ENCODE assay signal across 11 cellular contexts in the genomic region with DNA sequence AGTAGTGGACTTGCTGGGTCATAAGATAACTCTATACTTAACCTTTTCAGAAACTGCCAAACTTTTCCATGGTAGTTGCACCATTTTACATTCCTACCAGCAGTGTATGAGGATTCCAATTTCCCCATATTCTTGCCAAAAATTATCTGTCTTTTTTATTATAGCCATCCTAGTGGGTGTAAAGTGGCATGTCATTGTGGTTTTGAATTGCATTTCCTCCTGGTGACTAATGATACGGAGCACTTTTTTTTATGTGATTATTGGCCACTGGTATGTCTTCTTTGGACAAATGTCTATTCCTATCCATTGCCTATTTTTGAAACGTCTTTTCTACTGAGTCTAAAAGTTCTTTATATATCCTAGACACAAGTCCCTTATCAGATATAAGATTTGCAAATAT. TPM values are rescaled to one million over a fixed set of nuclear protein-coding genes. Genes with fewer than 3 reads are reported as not detected.
DNase-seq lines count a peak whose midpoint lies in the region; ATAC-seq and TF ChIP-seq lines count a peak whose summit lies in the region.
"Had no signal": no experiment of that assay in that cellular context is flagged by ENCODE, and none has a peak within 500 bp of the region (broad histone marks: within the 10 kb centered on the region; RNA-seq: fewer than 3 reads in every experiment).

No MANE protein-coding gene starts in this region.

- no peak for ATAC-seq in activated naive CD8-positive, alpha-beta T cell treated with anti-CD3 and anti-CD28 coated beads, Interleukin-2, amount 50 U/mL, for 24 hours

- no peaks in the 10 kb centered on the region for H3K27me3 Mint-ChIP-seq in activated naive CD8-positive, alpha-beta T cell treated with anti-CD3 and anti-CD28 coated beads, Interleukin-2, amount 50 U/mL, for 24 hours
- H3K27me3 Mint-ChIP-seq in activated naive CD8-positive, alpha-beta T cell treated with anti-CD3 and anti-CD28 coated beads for 36 hours = peaks cover under 1% of the 10 kb centered on the region

- no peak overlapping the region for H3K4me3 Mint-ChIP-seq in activated naive CD8-positive, alpha-beta T cell treated with anti-CD3 and anti-CD28 coated beads, Interleukin-2, amount 50 U/mL, for 24 hours
- no peak overlapping the region for H3K4me3 Mint-ChIP-seq in activated naive CD8-positive, alpha-beta T cell treated with anti-CD3 and anti-CD28 coated beads for 36 hours

- peak overlapping the region; percentile 14 for H3K27ac Mint-ChIP-seq in activated naive CD8-positive, alpha-beta T cell treated with anti-CD3 and anti-CD28 coated beads, Interleukin-2, amount 50 U/mL, for 24 hours
- H3K27ac Mint-ChIP-seq in activated naive CD8-positive, alpha-beta T cell treated with anti-CD3 and anti-CD28 coated beads for 36 hours = no peak overlapping the region

- peaks cover 3% of the 10 kb centered on the region for H3K36me3 Mint-ChIP-seq in activated naive CD8-positive, alpha-beta T cell treated with anti-CD3 and anti-CD28 coated beads, Interleukin-2, amount 50 U/mL, for 24 hours (ENCODE audit: low read depth)
- H3K36me3 Mint-ChIP-seq in activated naive CD8-positive, alpha-beta T cell treated with anti-CD3 and anti-CD28 coated beads for 36 hours = no peaks in the 10 kb centered on the region

- no peaks in the 10 kb centered on the region for H3K9me3 ChIP-seq in SK-N-SH
- H3K9me3 ChIP-seq in esophagus muscularis mucosa = no peaks in the 10 kb centered on the region
- H3K9me3 ChIP-seq in uterus = no peaks in the 10 kb centered on the region

- TF ChIP-seq POLR2A in esophagus muscularis mucosa (IDR thresholded peaks at IDR 0.05; ENCODE audit: low read depth) (no peak), uterus (IDR thresholded peaks at IDR 0.05) (no peak)

- H2AFZ ChIP-seq in SK-N-SH (ENCODE audit: low read depth) = no peak overlapping the region

- H3K4me3 ChIP-seq in SK-N-SH (ENCODE audit: low read depth in 2 of 2, low read length in 1 of 2) (no peak overlapping the region), esophagus muscularis mucosa (no peak overlapping the region), uterus (no peak overlapping the region)

- no peaks in the 10 kb centered on the region for H3K9me2 ChIP-seq in SK-N-SH

- no peaks in the 10 kb centered on the region for H3K79me2 ChIP-seq in SK-N-SH (ENCODE audit: insufficient read depth)

- POLR2A ChIA-PET in SK-N-SH (lab: Yijun Ruan, JAX) = no interaction called here

- H3K4me1 Mint-ChIP-seq in activated naive CD8-positive, alpha-beta T cell treated with anti-CD3 and anti-CD28 coated beads, Interleukin-2, amount 50 U/mL, for 24 hours = peaks cover 5% of the 10 kb centered on the region
- no peaks in the 10 kb centered on the region for H3K4me1 Mint-ChIP-seq in activated naive CD8-positive, alpha-beta T cell treated with anti-CD3 and anti-CD28 coated beads for 36 hours

- WGBS in SK-N-SH (ENCODE audit: low lambda C conversion rate) = 7% methylated on average over 2 of the region's 2 CpGs
- WGBS in esophagus muscularis mucosa = 46% methylated on average over 2 of the region's 2 CpGs

- H4K20me1 ChIP-seq in SK-N-SH (ENCODE audit: insufficient read depth) = no peaks in the 10 kb centered on the region

- DNase-seq in activated naive CD8-positive, alpha-beta T cell treated with anti-CD3 and anti-CD28 coated beads, Interleukin-2, amount 50 U/mL, for 24 hours = no peak
- no peak for DNase-seq in activated naive CD8-positive, alpha-beta T cell treated with anti-CD3 and anti-CD28 coated beads for 36 hours
- DNase-seq in SK-N-SH = no peak
- DNase-seq in fibroblast of peridontal ligament (ENCODE audit: extremely low read depth) = peak; percentile 65
- no peak for DNase-seq in esophagus muscularis mucosa (ENCODE audit: extremely low spot score)
- DNase-seq in uterus = no peak
- no peak for DNase-seq in NCI-H2227 (lab: John Stamatoyannopoulos, UW; ENCODE audit: unreplicated experiment)
- DNase-seq in activated CD8-positive, alpha-beta memory T cell treated with anti-CD3 and anti-CD28 coated beads, Interleukin-2, amount 50 U/mL, for 4 hours = no peak
- DNase-seq: NCI-H524, small intestine had no signal

- H3K9me3 Mint-ChIP-seq in activated naive CD8-positive, alpha-beta T cell treated with anti-CD3 and anti-CD28 coated beads, Interleukin-2, amount 50 U/mL, for 24 hours = peaks cover 10% of the 10 kb centered on the region
- H3K9me3 Mint-ChIP-seq in activated naive CD8-positive, alpha-beta T cell treated with anti-CD3 and anti-CD28 coated beads for 36 hours = peaks cover 1% of the 10 kb centered on the region

- H3K9ac ChIP-seq in SK-N-SH = no peak overlapping the region

- intact Hi-C loops in esophagus muscularis mucosa (cut with DNase I) = no loop called here
- intact Hi-C loops in uterus (cut with DNase I; ENCODE audit: low total_unique reads) = no loop called here

- no peaks in the 10 kb centered on the region for H3K36me3 ChIP-seq in SK-N-SH (replicated peaks in 1 of 2; ENCODE audit: control insufficient read depth in 1 of 2, insufficient read depth in 2 of 2, low read length in 1 of 2)
- H3K36me3 ChIP-seq in esophagus muscularis mucosa = no peaks in the 10 kb centered on the region
- H3K36me3 ChIP-seq in uterus = no peaks in the 10 kb centered on the region

- peak; percentile 46 for TF ChIP-seq CTCF in SK-N-SH (IDR thresholded peaks at IDR 0.05)
- TF ChIP-seq CTCF in esophagus muscularis mucosa (IDR thresholded peaks at IDR 0.05) = no peak
- TF ChIP-seq CTCF in uterus (IDR thresholded peaks at IDR 0.05) = no peak

- no peak for TF ChIP-seq RAD21 in SK-N-SH (IDR thresholded peaks at IDR 0.05; ENCODE audit: low read length)

- H3K27ac ChIP-seq in SK-N-SH (ENCODE audit: low read depth in 2 of 2, low read length in 1 of 2) (peak overlapping the region in 1 of 2 experiments; percentile 35; a peak in 1 of 4 replicates), esophagus muscularis mucosa (replicated peaks in 1 of 4) (no peak overlapping the region), uterus (no peak overlapping the region)
- H3K27ac ChIP-seq: 22Rv1 had no signal

- TF ChIP-seq EP300 in SK-N-SH (IDR thresholded peaks at IDR 0.05; ENCODE audit: borderline replicate concordance in 1 of 2, low read depth in 1 of 2, low read length in 1 of 2) = no peak
- no peak for TF ChIP-seq EP300 in esophagus muscularis mucosa (IDR thresholded peaks at IDR 0.05)

- peaks cover 8% of the 10 kb centered on the region for H3F3A ChIP-seq in SK-N-SH (replicated peaks; ENCODE audit: insufficient read depth)

- CTCF ChIA-PET in SK-N-SH (lab: Yijun Ruan, JAX) = no interaction called here

- peaks cover 5% of the 10 kb centered on the region; the same call in 1 of the 2 replicates for H3K27me3 ChIP-seq in SK-N-SH (ENCODE audit: insufficient read depth)
- no peaks in the 10 kb centered on the region for H3K27me3 ChIP-seq in esophagus muscularis mucosa
- no peaks in the 10 kb centered on the region for H3K27me3 ChIP-seq in uterus

- H3K4me1 ChIP-seq in SK-N-SH (ENCODE audit: control insufficient read depth in 1 of 2, insufficient read depth in 2 of 2, low read depth in 1 of 2, low read length in 1 of 2) (no peaks in the 10 kb centered on the region), esophagus muscularis mucosa (no peaks in the 10 kb centered on the region), uterus (no peaks in the 10 kb centered on the region)

- H3K4me2 ChIP-seq in SK-N-SH = no peak overlapping the region

TF ChIP-seq in SK-N-SH, 30 proteins besides CTCF, POLR2A, EP300 and RAD21 (continues in another document):
- TF ChIP-seq TCF12 (IDR thresholded peaks at IDR 0.05) (peak; percentile 67), FOSL2 (IDR thresholded peaks at IDR 0.05; ENCODE audit: borderline replicate concordance, low read depth) (peak; percentile 69), RCOR1 (IDR thresholded peaks at IDR 0.05; ENCODE audit: low read length) (no peak), SMC3 (IDR thresholded peaks at IDR 0.05; ENCODE audit: low read depth, low read length) (no peak), TEAD4 (IDR thresholded peaks at IDR 0.05; ENCODE audit: borderline replicate concordance, insufficient read depth) (peak; percentile 73; the same call in 1 of the 2 replicates), ZBTB33 (IDR thresholded peaks at IDR 0.05; ENCODE audit: borderline replicate concordance, low read depth) (no peak), FOXJ3 (CRISPR knock-in tag; IDR thresholded peaks at IDR 0.05) (no peak), POLR2AphosphoS5 (IDR thresholded peaks at IDR 0.05; ENCODE audit: low read depth, low read length) (no peak), MXI1 (IDR thresholded peaks at IDR 0.05; ENCODE audit: low read depth, low read length) (no peak)
- TF ChIP-seq, protein P1, sequence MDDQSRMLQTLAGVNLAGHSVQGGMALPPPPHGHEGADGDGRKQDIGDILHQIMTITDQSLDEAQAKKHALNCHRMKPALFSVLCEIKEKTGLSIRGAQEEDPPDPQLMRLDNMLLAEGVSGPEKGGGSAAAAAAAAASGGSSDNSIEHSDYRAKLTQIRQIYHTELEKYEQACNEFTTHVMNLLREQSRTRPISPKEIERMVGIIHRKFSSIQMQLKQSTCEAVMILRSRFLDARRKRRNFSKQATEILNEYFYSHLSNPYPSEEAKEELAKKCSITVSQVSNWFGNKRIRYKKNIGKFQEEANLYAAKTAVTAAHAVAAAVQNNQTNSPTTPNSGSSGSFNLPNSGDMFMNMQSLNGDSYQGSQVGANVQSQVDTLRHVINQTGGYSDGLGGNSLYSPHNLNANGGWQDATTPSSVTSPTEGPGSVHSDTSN (IDR thresholded peaks at IDR 0.05) = peak; percentile 44; the same call in 1 of the 2 replicates

RNA-seq across cellular contexts. Expression of gene CACNB4, which starts 44.3 kb away (rescaled TPM):
- total RNA-seq in activated naive CD8-positive, alpha-beta T cell treated with anti-CD3 and anti-CD28 coated beads for 36 hours = under 1 TPM; 0.54 to 0.56 TPM
- polyA plus RNA-seq in SK-N-SH (2012; rRNA removed) = 0.10 and 0.18 TPM in 2 replicates
- 0.12 TPM in 2 replicates for polyA plus RNA-seq in SK-N-SH (2012; cell fraction: cytosol; rRNA removed)
- polyA plus RNA-seq in SK-N-SH (2012; cell fraction: nucleus; rRNA removed) = 0.54 and 0.70 TPM in 2 replicates
- total RNA-seq in esophagus muscularis mucosa (1 to 10 TPM; 1.7 to 3.5 (median 2.3) TPM), uterus (10 to 100 TPM in 1 of 4 donors, 1 to 10 TPM in 2, under 1 TPM in 1; 0.26 to 14.0 (median 1.6) TPM)
